8 cellular contexts compared by ENCODE assay signal in the genomic region with DNA sequence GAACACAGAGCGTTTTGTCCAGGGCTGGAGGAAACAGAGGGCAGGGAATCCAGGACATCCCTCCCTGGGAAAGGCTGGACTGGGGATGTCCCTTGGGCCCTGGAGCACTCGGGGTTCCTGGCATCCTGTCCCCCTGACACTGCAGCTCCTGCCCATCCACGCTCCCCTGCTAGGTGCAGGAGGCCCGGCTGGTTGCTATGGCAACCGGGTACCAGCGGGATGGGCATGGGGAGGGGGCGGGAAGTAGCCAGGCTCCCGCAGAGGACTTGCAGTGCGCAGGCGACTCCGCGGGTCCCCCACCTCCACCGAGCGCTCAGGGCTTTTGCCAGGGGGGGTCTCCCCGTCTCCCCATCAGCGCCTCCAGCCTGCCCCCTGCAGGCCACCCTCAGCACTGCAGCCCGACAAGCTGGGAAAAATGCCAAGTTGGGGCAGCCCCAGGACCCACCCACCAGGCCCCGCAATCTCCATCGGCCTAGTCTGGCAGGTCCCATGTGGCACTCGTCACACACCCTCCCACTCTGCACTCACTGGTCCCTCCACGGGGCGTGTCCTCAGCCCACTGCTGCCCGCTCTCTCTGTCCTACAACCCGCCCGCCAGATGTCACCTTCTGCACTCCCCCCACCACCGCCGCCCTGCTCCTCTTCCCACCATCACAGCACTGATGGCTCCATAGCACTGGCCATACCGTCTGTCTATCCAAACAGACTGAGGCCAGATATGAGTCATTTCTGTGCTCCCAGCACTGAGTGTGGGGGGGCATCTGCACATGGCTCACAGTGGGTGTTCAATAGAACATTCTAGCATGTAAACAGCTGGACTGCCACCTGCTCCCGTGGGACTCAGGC.
DNase-seq lines count a peak whose midpoint lies in the region; ATAC-seq and TF ChIP-seq lines count a peak whose summit lies in the region.

No MANE protein-coding gene starts in this region.

- H3K9me3 ChIP-seq in adipocyte (ENCODE audit: control insufficient read depth, low read length): no peaks in the 10 kb centered on the region

- H3K4me1 ChIP-seq in adipocyte (ENCODE audit: control insufficient read depth, insufficient read depth, low read length): peaks cover 45% of the 10 kb centered on the region

- H3K27me3 ChIP-seq in GM06990 (replicated peaks; ENCODE audit: control insufficient read depth, insufficient read depth, low read length) (no peaks in the 10 kb centered on the region), adipocyte (replicated peaks; ENCODE audit: control insufficient read depth, insufficient read depth, low read length) (no peaks in the 10 kb centered on the region)

- H3K4me3 ChIP-seq in GM06990 (replicated peaks; ENCODE audit: low read depth, low read length) (no peak overlapping the region), adipocyte (ENCODE audit: low read length) (no peak overlapping the region)

- no peak overlapping the region for H3K9ac ChIP-seq in adipocyte (ENCODE audit: low read length)

- H3K36me3 ChIP-seq in GM06990 (ENCODE audit: control insufficient read depth, insufficient read depth, low read length) (peaks cover 16% of the 10 kb centered on the region), adipocyte (ENCODE audit: control insufficient read depth, insufficient read depth, low read length, severe bottlenecking) (peaks cover 14% of the 10 kb centered on the region)

- peak; percentile 74 for TF ChIP-seq CTCF in GM06990 (IDR thresholded peaks at IDR 0.05; ENCODE audit: insufficient read depth, low read length, poor library complexity, severe bottlenecking)

- DNase-seq in GM06990 (ENCODE audit: extremely low read depth, insufficient read length) (no peak), NCI-H2227 (lab: John Stamatoyannopoulos, UW; ENCODE audit: unreplicated experiment) (peak; percentile 76), adipocyte (ENCODE audit: low read depth) (peak; percentile 64), hippocampal formation (lab: John Stamatoyannopoulos, UW) (peak; percentile 74 to 80), SHP77 treated with DMSO at 0.1 percent for 48 hours (lab: John Stamatoyannopoulos, UW) (no peak)
- peak; percentile 41 to 55 for DNase-seq in stimulated activated CD4-positive, alpha-beta T cell treated with anti-CD3 and anti-CD28 coated beads, Interleukin-2, amount 100 ng/mL, for 24 hours

- ATAC-seq in GM18511 (IDR thresholded peaks at IDR 0.05; ENCODE audit: unreplicated experiment) (no peak), GM18868 (IDR thresholded peaks at IDR 0.05; ENCODE audit: unreplicated experiment) (no peak)

Comparison
In these comparisons a context has a peak if more than half of its experiments do, and no peak if none do; other contexts are left out.
1. DNase-seq: peak in NCI-H2227 (single experiment), adipocyte (single experiment), hippocampal formation (2 of 2) and stimulated activated CD4-positive, alpha-beta T cell treated with anti-CD3 and anti-CD28 coated beads, Interleukin-2, amount 100 ng/mL, for 24 hours (2 of 2); none in GM06990 (single experiment) and SHP77 treated with DMSO at 0.1 percent for 48 hours (single experiment).